ENCODE assay signal across 1 cellular context in genomic region chr1:23732363-23733224, GRCh38.
A peak's percentile ranks its signal among the peaks of the same experiment; 100 is the strongest.
TF ChIP-seq lines count a peak whose summit lies in the region.

No MANE protein-coding gene starts in this region.

TF ChIP-seq in H1, 55 proteins besides CTCF, POLR2A, EP300 and RAD21:
- TF ChIP-seq TBP (IDR thresholded peaks at IDR 0.05; ENCODE audit: low read depth, low read length) (no peak), KDM1A (IDR thresholded peaks at IDR 0.05; ENCODE audit: borderline replicate concordance, low read length) (0 out of 2 replicates have a peak, but pooled peaks have one; percentile 12), ZNF274 (IDR thresholded peaks at IDR 0.05; ENCODE audit: borderline replicate concordance, extremely low read depth, low read length) (no peak)
